In genomic region chr11:68839054-68839865, GRCh38 we compare ENCODE assay signal across 8 cellular contexts. TPM values are rescaled to one million over a fixed set of nuclear protein-coding genes. Genes with fewer than 3 reads are reported as not detected.
DNase-seq lines count a peak whose midpoint lies in the region; ATAC-seq and TF ChIP-seq lines count a peak whose summit lies in the region.

No MANE protein-coding gene starts in this region.

- intact Hi-C loops in activated B cell treated with CpG ODN at 0.5 μM for 24 hours (cut with micrococcal nuclease): loop anchor here (1.0 to 2.0 kb wide), 5 partner anchors 11 to 378 kb away; partner anchors contain the start of gene PPP6R3

- peak; percentile 36 for ATAC-seq in HG03039 (IDR thresholded peaks at IDR 0.05; ENCODE audit: unreplicated experiment)
- peak; percentile 62 for ATAC-seq in activated B cell treated with CpG ODN at 0.5 μM for 24 hours (ENCODE audit: low read depth)
- no peak for ATAC-seq in GM18517 (IDR thresholded peaks at IDR 0.05; ENCODE audit: unreplicated experiment)

- H3K36me3 ChIP-seq in smooth muscle cell (ENCODE audit: low read depth): no peaks in the 10 kb centered on the region

- H3K27ac Mint-ChIP-seq in activated B cell treated with CpG ODN at 0.5 μM for 24 hours (peak overlapping the region; percentile 91), immature natural killer cell (peak overlapping the region; percentile 92 to 97 (median 96))

- H3K4me3 Mint-ChIP-seq in activated B cell treated with CpG ODN at 0.5 μM for 24 hours (peak overlapping the region; percentile 85), immature natural killer cell (peak overlapping the region; percentile 86 to 92 (median 89))

- peaks cover 5% of the 10 kb centered on the region for H3F3A ChIP-seq in smooth muscle cell (ENCODE audit: low read depth)

- peak overlapping the region; percentile 19 for H3K9ac ChIP-seq in smooth muscle cell (ENCODE audit: low read depth)

- H3K4me3 ChIP-seq in cardiac fibroblast (replicated peaks in 1 of 2; ENCODE audit: low read depth in 2 of 2, low read length in 2 of 2) (peak overlapping the region; percentile 42 to 76), smooth muscle cell (peak overlapping the region; percentile 49)

- peaks cover 54% of the 10 kb centered on the region for H3K4me1 Mint-ChIP-seq in activated B cell treated with CpG ODN at 0.5 μM for 24 hours
- peaks cover 69 to 83% of the 10 kb centered on the region in 2 donors for H3K4me1 Mint-ChIP-seq in immature natural killer cell

- DNase-seq in GM13976 (ENCODE audit: low spot score) (peak; percentile 92), NCI-H2227 (lab: John Stamatoyannopoulos, UW; ENCODE audit: unreplicated experiment) (peak; percentile 96), activated B cell treated with CpG ODN at 0.5 μM for 24 hours (peak; percentile 94), cardiac fibroblast (ENCODE audit: low read depth in 2 of 2) (peak; percentile 89 to 96), immature natural killer cell (peak; percentile 94 to 95 (median 95)), smooth muscle cell (lab: John Stamatoyannopoulos, UW; ENCODE audit: unreplicated experiment) (peak; percentile 90)

- CTCF ChIA-PET in activated B cell treated with CpG ODN at 0.5 μM for 24 hours (lab: Charles Lee): interaction anchor here (1.2 kb wide), 1 partner anchor 9 kb away, joined by 3 read pairs; no protein-coding TSS in a partner anchor

- in situ Hi-C loops in GM13976 (cut with MboI; ENCODE audit: low sequenced_read_pairs, unreplicated experiment): no loop called here

- no peaks in the 10 kb centered on the region for H3K79me2 ChIP-seq in smooth muscle cell (ENCODE audit: low read depth)

- 5% methylated on average over 54 of the region's 61 CpGs for WGBS in smooth muscle cell (ENCODE audit: low lambda C conversion rate)

- peaks cover 5% of the 10 kb centered on the region for H3K36me3 Mint-ChIP-seq in activated B cell treated with CpG ODN at 0.5 μM for 24 hours (ENCODE audit: low read depth)
- H3K36me3 Mint-ChIP-seq in immature natural killer cell: no peaks in the 10 kb centered on the region

- H4K20me1 ChIP-seq in smooth muscle cell (ENCODE audit: low read depth): no peaks in the 10 kb centered on the region

- POLR2A ChIA-PET in activated B cell treated with CpG ODN at 0.5 μM for 24 hours (lab: Charles Lee): interaction anchor here (0.6 to 1.5 kb wide), 10 partner anchors 10 to 459 kb away, joined by 3 to 17 read pairs (median 4); partner anchors contain the start of genes IGHMBP2, MRPL21 and TESMIN

- peaks cover 24% of the 10 kb centered on the region for H3K27me3 ChIP-seq in smooth muscle cell (ENCODE audit: low read depth)

- peak overlapping the region; percentile 50 for H3K27ac ChIP-seq in smooth muscle cell (ENCODE audit: low read depth)

- no peaks in the 10 kb centered on the region for H3K9me3 Mint-ChIP-seq in activated B cell treated with CpG ODN at 0.5 μM for 24 hours
- H3K9me3 Mint-ChIP-seq in immature natural killer cell: no peaks in the 10 kb centered on the region

- TF ChIP-seq CTCF in GM13976 (IDR thresholded peaks at IDR 0.05; ENCODE audit: borderline replicate concordance, control extremely low read depth, extremely low read depth, insufficient read depth, missing control alignments) (no peak), activated B cell treated with CpG ODN at 0.5 μM for 24 hours (IDR thresholded peaks at IDR 0.05) (no peak), cardiac fibroblast (IDR thresholded peaks at IDR 0.05; ENCODE audit: low read depth, low read length) (no peak), smooth muscle cell (IDR thresholded peaks at IDR 0.05; ENCODE audit: borderline replicate concordance, insufficient read depth, poor library complexity, severe bottlenecking) (no peak)

- H2AFZ ChIP-seq in smooth muscle cell (ENCODE audit: low read depth): peak overlapping the region; percentile 50

- H3K4me1 ChIP-seq in smooth muscle cell (ENCODE audit: low read depth): peaks cover 17% of the 10 kb centered on the region

- no peaks in the 10 kb centered on the region for H3K9me3 ChIP-seq in smooth muscle cell (replicated peaks; ENCODE audit: low read depth)

- H3K27me3 Mint-ChIP-seq in activated B cell treated with CpG ODN at 0.5 μM for 24 hours (no peaks in the 10 kb centered on the region), immature natural killer cell (ENCODE audit: low read depth in 3 of 3) (peaks cover 16 to 38% (median 20%) of the 10 kb centered on the region in 3 donors)

- peak overlapping the region; percentile 81 for H3K4me2 ChIP-seq in smooth muscle cell

RNA-seq across cellular contexts. Expression of gene CPT1A, which starts 2.5 kb away (rescaled TPM):
- 16.7 and 17.2 TPM in 2 replicates for total RNA-seq in activated B cell treated with CpG ODN at 0.5 μM for 24 hours
- polyA plus RNA-seq in immature natural killer cell: 10 to 100 TPM in 1 of 3 donors, 1 to 10 TPM in 2; 6.4 to 20.3 (median 8.0) TPM
- total RNA-seq in smooth muscle cell: 1.7 and 1.9 TPM in 2 replicates
- polyA plus RNA-seq in smooth muscle cell: 0.24 and 0.98 TPM in 2 replicates
